In genomic region chr15:52136471-52136993, GRCh38 we compare ENCODE assay signal across 16 cellular contexts. TPM values are rescaled to one million over a fixed set of nuclear protein-coding genes. Genes with fewer than 3 reads are reported as not detected.
DNase-seq lines count a peak whose midpoint lies in the region; ATAC-seq and TF ChIP-seq lines count a peak whose summit lies in the region.
"Had no signal": no experiment of that assay in that cellular context is flagged by ENCODE, and none has a peak within 500 bp of the region (broad histone marks: within the 10 kb centered on the region; RNA-seq: fewer than 3 reads in every experiment).

No MANE protein-coding gene starts in this region.

- H3K27ac ChIP-seq in hepatocyte (peak overlapping the region; percentile 55), adrenal gland (no peak overlapping the region)
- H3K27ac ChIP-seq: breast epithelium had no signal

- H3K4me1 ChIP-seq in hepatocyte (ENCODE audit: insufficient read depth) (peaks cover 16% of the 10 kb centered on the region), adrenal gland (replicated peaks in 1 of 2) (no peaks in the 10 kb centered on the region)
- H3K4me1 ChIP-seq: breast epithelium had no signal

- H3K27ac Mint-ChIP-seq in IgD-negative memory B cell, result peak overlapping the region in 2 of 3 donors; percentile 19 to 73
- H3K27ac Mint-ChIP-seq in T-cell, result peak overlapping the region; percentile 22 to 27
- H3K27ac Mint-ChIP-seq: CD8-positive, alpha-beta T cell; stimulated activated naive CD8-positive, alpha-beta T cell treated with anti-CD3 and anti-CD28 coated beads, Interleukin-15, Interleukin-2, amounts not matched to agents 100 ng/mL and 50 ng/mL, for 24 hours had no signal

- H3K4me1 Mint-ChIP-seq in IgD-negative memory B cell (peaks cover 3 to 20% (median 20%) of the 10 kb centered on the region in 3 donors), T-cell (peaks cover 24 to 36% (median 33%) of the 10 kb centered on the region in 3 donors)

- H2AFZ ChIP-seq in hepatocyte, result no peak overlapping the region

- TF ChIP-seq CTCF in hepatocyte (IDR thresholded peaks at IDR 0.05; ENCODE audit: poor library complexity) (no peak), adrenal gland (IDR thresholded peaks at IDR 0.05) (no peak), GM13977 (IDR thresholded peaks at IDR 0.05; ENCODE audit: extremely low read depth, insufficient read depth, missing control alignments) (no peak)

- no peaks in the 10 kb centered on the region for H3K36me3 ChIP-seq in hepatocyte (replicated peaks; ENCODE audit: insufficient read depth, low read depth)
- H3K36me3 ChIP-seq in adrenal gland (replicated peaks in 1 of 2), result no peaks in the 10 kb centered on the region
- H3K36me3 ChIP-seq: breast epithelium had no signal

- H3K4me3 ChIP-seq in hepatocyte (no peak overlapping the region), skeletal muscle cell (ENCODE audit: low read depth, low read length) (no peak overlapping the region), adrenal gland (no peak overlapping the region)
- H3K4me3 ChIP-seq: breast epithelium, skin epidermis had no signal

- ATAC-seq in T-cell (replicated peaks in 1 of 4), result no peak
- ATAC-seq in GM21390 (IDR thresholded peaks at IDR 0.05; ENCODE audit: unreplicated experiment), result no peak
- ATAC-seq: CD8-positive, alpha-beta T cell had no signal

- in situ Hi-C loops in GM13977 (cut with MboI; ENCODE audit: low pct_unique_long_range_greater_than_20kb, low sequenced_read_pairs, unreplicated experiment), result loop anchor here (10.0 kb wide), 1 partner anchor 152 kb away; no protein-coding TSS in a partner anchor

- intact Hi-C loops in adrenal gland (cut with DNase I), result loop anchor here (10.0 kb wide), 2 partner anchors 52 to 152 kb away; no protein-coding TSS in a partner anchor

- H3K27me3 ChIP-seq in hepatocyte (no peaks in the 10 kb centered on the region), adrenal gland (no peaks in the 10 kb centered on the region)
- H3K27me3 ChIP-seq: breast epithelium had no signal

- H3K27me3 Mint-ChIP-seq in IgD-negative memory B cell (no peaks in the 10 kb centered on the region), T-cell (no peaks in the 10 kb centered on the region)
- H3K27me3 Mint-ChIP-seq: stimulated activated naive CD8-positive, alpha-beta T cell treated with anti-CD3 and anti-CD28 coated beads, Interleukin-15, Interleukin-2, amounts not matched to agents 100 ng/mL and 50 ng/mL, for 24 hours had no signal

- H3K4me3 Mint-ChIP-seq in IgD-negative memory B cell (no peak overlapping the region), T-cell (peak overlapping the region in 1 of 3 donors; percentile 35)
- H3K4me3 Mint-ChIP-seq: CD8-positive, alpha-beta T cell; nephron progenitor cell; stimulated activated naive CD8-positive, alpha-beta T cell treated with anti-CD3 and anti-CD28 coated beads, Interleukin-15, Interleukin-2, amounts not matched to agents 100 ng/mL and 50 ng/mL, for 24 hours had no signal

- H3K9me3 ChIP-seq in hepatocyte (ENCODE audit: low read depth), result no peaks in the 10 kb centered on the region
- H3K9me3 ChIP-seq in adrenal gland (replicated peaks in 1 of 3), result no peaks in the 10 kb centered on the region
- H3K9me3 ChIP-seq: breast epithelium had no signal

- CTCF ChIA-PET in T-cell (lab: Charles Lee), result interaction anchor here (0.6 to 1.1 kb wide), 2 partner anchors 23 to 40 kb away, joined by 3 read pairs; no protein-coding TSS in a partner anchor

- no peaks in the 10 kb centered on the region for H4K20me1 ChIP-seq in hepatocyte (ENCODE audit: insufficient read depth, poor library complexity, severe bottlenecking)

- H3K9me2 ChIP-seq in hepatocyte (replicated peaks; ENCODE audit: insufficient read depth), result no peaks in the 10 kb centered on the region

- DNase-seq in T-cell, result no peak
- no peak for DNase-seq in hepatocyte (ENCODE audit: low spot score)
- DNase-seq in skeletal muscle cell (ENCODE audit: low read depth), result peak; percentile 25
- DNase-seq in adrenal gland, result no peak
- no peak for DNase-seq in NCI-H345 treated with DMSO at 0.1 percent for 48 hours (lab: John Stamatoyannopoulos, UW; ENCODE audit: unreplicated experiment)
- DNase-seq in GM13977 (ENCODE audit: low spot score), result no peak
- DNase-seq: activated CD8-positive, alpha-beta memory T cell treated with anti-CD3 and anti-CD28 coated beads for 24 hours; activated effector memory CD4-positive, alpha-beta T cell treated with Interleukin-2 at 50 U/mL for 16 hours; CD8-positive, alpha-beta T cell; nephron progenitor cell; Right ventricle myocardium superior had no signal

- no peaks in the 10 kb centered on the region for H3K79me2 ChIP-seq in hepatocyte

- H3K36me3 Mint-ChIP-seq in IgD-negative memory B cell (peaks cover 16% of the 10 kb centered on the region), T-cell (peaks cover 53% of the 10 kb centered on the region)

- POLR2A ChIA-PET in T-cell (lab: Charles Lee), result interaction anchor here in 1 of 2 donors (0.9 kb wide), 1 partner anchor 42 kb away, joined by 3 read pairs; no protein-coding TSS in a partner anchor

- TF ChIP-seq POLR2A in adrenal gland (IDR thresholded peaks at IDR 0.05), result no peak

- 65% methylated on average over 6 of the region's 6 CpGs for WGBS in hepatocyte (ENCODE audit: low lambda C conversion rate, missing lambda C conversion rate)
- 74 to 85% (median 79%) methylated on average over 1 to 6 of the region's 6 CpGs for WGBS in adrenal gland, 4 donors

- H3K9me3 Mint-ChIP-seq in IgD-negative memory B cell, result no peaks in the 10 kb centered on the region
- no peaks in the 10 kb centered on the region for H3K9me3 Mint-ChIP-seq in T-cell
- H3K9me3 Mint-ChIP-seq: CD8-positive, alpha-beta T cell; stimulated activated naive CD8-positive, alpha-beta T cell treated with anti-CD3 and anti-CD28 coated beads, Interleukin-15, Interleukin-2, amounts not matched to agents 100 ng/mL and 50 ng/mL, for 24 hours had no signal

- no peak overlapping the region for H3K4me2 ChIP-seq in hepatocyte

RNA-seq across cellular contexts. Expression of gene BCL2L10, which starts 24.0 kb away (rescaled TPM):
- polyA plus RNA-seq in IgD-negative memory B cell, result 0.59 TPM
- under 1 TPM in 3 of 5 donors, not detected in 2; 0.20 to 0.44 (median 0.37) TPM for total RNA-seq in T-cell
- total RNA-seq in hepatocyte, result 0.24 and 0.60 TPM in 2 replicates
- polyA plus RNA-seq in hepatocyte, result 0.24 and 0.80 TPM in 2 replicates
- 1 to 10 TPM in 7 of 8 donors, under 1 TPM in 1; 0.91 to 9.9 (median 3.8) TPM for total RNA-seq in adrenal gland
- 1 to 10 TPM; 2.0 to 2.5 (median 2.0) TPM for polyA plus RNA-seq in adrenal gland
- total RNA-seq: Right ventricle myocardium superior had no signal

RNA-seq across cellular contexts. Expression of gene GNB5, which starts 54.7 kb away (rescaled TPM):
- 83.2 TPM for polyA plus RNA-seq in IgD-negative memory B cell
- 10 to 100 TPM; 39.7 to 74.4 (median 54.7) TPM for total RNA-seq in T-cell
- total RNA-seq in hepatocyte, result 18.9 and 21.6 TPM in 2 replicates
- 20.1 and 21.3 TPM in 2 replicates for polyA plus RNA-seq in hepatocyte
- total RNA-seq in adrenal gland, result 10 to 100 TPM; 12.1 to 60.7 (median 20.3) TPM
- 10 to 100 TPM; 10.1 to 19.5 (median 11.2) TPM for polyA plus RNA-seq in adrenal gland
